In the genomic region with DNA sequence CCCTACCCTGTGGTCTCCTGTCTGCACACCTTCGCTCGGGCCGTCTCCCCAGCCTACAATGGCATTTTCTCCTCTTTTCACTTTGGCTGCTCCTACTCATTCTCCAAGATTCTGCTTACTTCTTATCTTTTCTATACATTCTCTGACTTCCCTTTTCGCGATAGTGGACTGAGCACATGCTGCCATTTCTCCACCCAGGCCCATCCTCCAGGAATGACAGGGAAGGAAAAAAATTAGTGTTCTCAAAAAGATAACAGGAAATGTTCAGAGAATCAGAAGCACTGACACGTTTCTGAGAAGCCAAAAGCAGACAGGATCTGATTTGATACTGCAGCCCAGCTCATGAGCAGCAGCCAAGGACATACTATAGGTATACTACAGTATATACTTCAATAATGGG, we compare ENCODE assay signal across 20 cellular contexts.
"Had no signal": no experiment of that assay in that cellular context is flagged by ENCODE, and none has a peak within 500 bp of the region (broad histone marks: within the 10 kb centered on the region; RNA-seq: fewer than 3 reads in every experiment).

No MANE protein-coding gene starts in this region.

- H3K9me3 ChIP-seq: neutrophil, psoas muscle, right lobe of liver, testis, transverse colon had no signal

- H3K4me1 Mint-ChIP-seq: stimulated activated naive B cell treated with anti-CD40 and anti-IgM and Interleukin-4, amounts not matched to agents 10 μg/mL and 1 μg/mL and 100 μg/mL, for 72 hours had no signal

- H3K4me2 ChIP-seq: hepatocyte had no signal

- H3K27ac Mint-ChIP-seq: naive thymus-derived CD8-positive, alpha-beta T cell; stimulated activated naive B cell treated with anti-CD40 and anti-IgM and Interleukin-4, amounts not matched to agents 10 μg/mL and 1 μg/mL and 100 μg/mL, for 72 hours had no signal

- H3K4me1 ChIP-seq: testis had no signal

- H3K36me3 ChIP-seq: neutrophil, right lobe of liver, transverse colon had no signal

- H3K4me3 ChIP-seq: dorsolateral prefrontal cortex, hepatocyte, lung, psoas muscle, right lobe of liver, testis, transverse colon had no signal

- DNase-seq: cortex of kidney; dorsolateral prefrontal cortex; effector CD8-positive, alpha-beta T cell; foreskin melanocyte; head of caudate nucleus; left colon; left ventricle myocardium superior; mesendoderm; naive thymus-derived CD8-positive, alpha-beta T cell; psoas muscle; retina; right lobe of liver; stimulated activated CD4-positive, alpha-beta T cell treated with anti-CD3 and anti-CD28 coated beads, Interleukin-4, amount 100 ng/mL, for 1 hour; stimulated activated naive B cell treated with anti-CD40 and anti-IgM and Interleukin-4, amounts not matched to agents 10 μg/mL and 1 μg/mL and 100 μg/mL, for 72 hours; stimulated activated naive CD8-positive, alpha-beta T cell treated with anti-CD3 and anti-CD28 coated beads, Interleukin-15, amount 100 ng/mL, for 72 hours; testis; transverse colon had no signal

- ATAC-seq: left colon; left ventricle myocardium superior; naive thymus-derived CD8-positive, alpha-beta T cell; psoas muscle; right lobe of liver; stimulated activated naive B cell treated with anti-CD40 and anti-IgM and Interleukin-4, amounts not matched to agents 10 μg/mL and 1 μg/mL and 100 μg/mL, for 72 hours; stimulated activated naive CD8-positive, alpha-beta T cell treated with anti-CD3 and anti-CD28 coated beads, Interleukin-15, amount 100 ng/mL, for 72 hours had no signal

- H2AFZ ChIP-seq: hepatocyte had no signal

- H3K4me3 Mint-ChIP-seq: naive thymus-derived CD8-positive, alpha-beta T cell; stimulated activated naive B cell treated with anti-CD40 and anti-IgM and Interleukin-4, amounts not matched to agents 10 μg/mL and 1 μg/mL and 100 μg/mL, for 72 hours; stimulated activated naive CD8-positive, alpha-beta T cell treated with anti-CD3 and anti-CD28 coated beads, Interleukin-15, amount 100 ng/mL, for 72 hours had no signal

- H3K36me3 Mint-ChIP-seq: stimulated activated naive B cell treated with anti-CD40 and anti-IgM and Interleukin-4, amounts not matched to agents 10 μg/mL and 1 μg/mL and 100 μg/mL, for 72 hours had no signal

- H3K27me3 Mint-ChIP-seq: stimulated activated naive CD8-positive, alpha-beta T cell treated with anti-CD3 and anti-CD28 coated beads, Interleukin-15, amount 100 ng/mL, for 72 hours had no signal

- H3K9me3 Mint-ChIP-seq: naive thymus-derived CD8-positive, alpha-beta T cell; stimulated activated naive B cell treated with anti-CD40 and anti-IgM and Interleukin-4, amounts not matched to agents 10 μg/mL and 1 μg/mL and 100 μg/mL, for 72 hours; stimulated activated naive CD8-positive, alpha-beta T cell treated with anti-CD3 and anti-CD28 coated beads, Interleukin-15, amount 100 ng/mL, for 72 hours had no signal

- H3K27ac ChIP-seq: dorsolateral prefrontal cortex, hepatocyte, neutrophil, psoas muscle, right lobe of liver, testis, transverse colon had no signal

- H3K27me3 ChIP-seq: hepatocyte, neutrophil, right lobe of liver, testis, transverse colon had no signal
